In the genomic region with DNA sequence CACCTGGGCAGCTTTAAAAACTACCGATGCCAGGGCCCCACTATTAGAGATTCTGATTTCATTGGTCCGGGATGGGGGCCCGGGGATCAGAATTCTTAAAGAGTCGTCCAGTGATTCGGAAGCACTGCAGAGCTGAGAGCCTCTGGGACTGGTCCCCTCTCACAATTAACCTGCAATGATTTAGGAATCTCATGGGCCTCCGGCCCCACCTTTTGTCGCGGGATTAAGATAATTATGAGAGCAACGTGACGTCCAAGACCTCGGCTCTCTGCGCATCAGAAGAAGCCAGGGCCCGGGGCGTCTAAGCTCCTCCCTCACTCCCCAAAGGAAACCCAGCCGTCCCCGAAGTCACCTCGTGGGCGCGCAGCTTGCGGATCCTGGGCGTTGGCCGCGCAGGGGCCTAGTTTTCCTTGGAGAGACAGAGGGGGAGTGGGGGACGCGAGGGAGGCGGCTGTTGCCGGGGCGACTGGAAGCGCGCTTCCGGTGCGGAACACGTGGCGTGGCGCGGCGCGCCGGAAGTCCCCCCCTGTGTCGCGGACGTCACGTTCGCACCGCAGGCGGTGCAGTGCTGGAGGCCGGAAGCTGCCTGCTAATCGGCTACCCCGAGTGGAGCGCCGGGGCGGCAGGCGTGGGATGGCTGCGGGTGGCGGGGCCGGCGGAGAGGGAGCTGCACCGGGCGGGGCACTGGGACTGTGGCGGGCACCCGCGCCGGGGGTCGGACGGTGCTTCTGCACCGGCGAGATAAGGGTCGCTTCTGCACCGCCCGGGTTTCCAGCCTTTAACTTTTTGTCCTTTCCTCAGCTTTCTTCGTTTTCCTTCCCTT, we compare ENCODE assay signal across 8 cellular contexts. TPM values are rescaled to one million over a fixed set of nuclear protein-coding genes. Genes with fewer than 3 reads are reported as not detected.
A peak's percentile ranks its signal among the peaks of the same experiment; 100 is the strongest.
DNase-seq lines count a peak whose midpoint lies in the region; ATAC-seq and TF ChIP-seq lines count a peak whose summit lies in the region.

A gene with protein sequence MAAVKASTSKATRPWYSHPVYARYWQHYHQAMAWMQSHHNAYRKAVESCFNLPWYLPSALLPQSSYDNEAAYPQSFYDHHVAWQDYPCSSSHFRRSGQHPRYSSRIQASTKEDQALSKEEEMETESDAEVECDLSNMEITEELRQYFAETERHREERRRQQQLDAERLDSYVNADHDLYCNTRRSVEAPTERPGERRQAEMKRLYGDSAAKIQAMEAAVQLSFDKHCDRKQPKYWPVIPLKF (minus strand): TSS at position 468 of the 823 bp plus-strand sequence. CDS start 8,414 bp downstream, outside the sequence.

- peak within 1 kb of the TSS; percentile 85 for H3K4me3 Mint-ChIP-seq in chondrocyte (ENCODE audit: unreplicated experiment)

- TF ChIP-seq CTCF in AG09309 (IDR thresholded peaks at IDR 0.05; ENCODE audit: control insufficient read depth, insufficient read depth, low read depth, low read length, missing control alignments), result no peak
- peak; percentile 18 for TF ChIP-seq CTCF in chondrocyte (IDR thresholded peaks at IDR 0.05)

- no peaks in the 10 kb centered on the region for H3K36me3 Mint-ChIP-seq in chondrocyte (ENCODE audit: low read depth)

- peak; percentile 92 for ATAC-seq in HG03280 (IDR thresholded peaks at IDR 0.05; ENCODE audit: unreplicated experiment)

- H3K4me3 ChIP-seq in AG09309 (ENCODE audit: control insufficient read depth, low read depth, low read length), result peak within 1 kb of the TSS; percentile 71

- in situ Hi-C loops in GM18951 (cut with MboI; ENCODE audit: low sequenced_read_pairs, unreplicated experiment), result loop anchor here (10.0 to 25.0 kb wide), 6 partner anchors 135 to 1208 kb away; partner anchors contain the start of gene TCEANC

- H3K4me1 Mint-ChIP-seq in chondrocyte (ENCODE audit: low read depth), result peaks cover 30% of the 10 kb centered on the region

- H3K9me3 Mint-ChIP-seq in chondrocyte (ENCODE audit: low read depth), result no peaks in the 10 kb centered on the region

- peak; percentile 93 for TF ChIP-seq POLR2A in GM18951 (IDR thresholded peaks at IDR 0.05; ENCODE audit: extremely low read depth, insufficient read depth, insufficient read length)

- no peaks in the 10 kb centered on the region for H3K27me3 Mint-ChIP-seq in chondrocyte (ENCODE audit: low read depth)

- peak within 1 kb of the TSS; percentile 99 for H3K27ac Mint-ChIP-seq in chondrocyte (ENCODE audit: unreplicated experiment)

- DNase-seq in AG09309 (ENCODE audit: low read depth), result peak; percentile 59
- DNase-seq in NCI-H446 treated with DMSO at 0.1 percent for 48 hours (lab: John Stamatoyannopoulos, UW), result peak; percentile 85
- peak; percentile 63 to 84 for DNase-seq in activated CD4-positive, alpha-beta T cell treated with anti-CD3 and anti-CD28 coated beads for 24 hours (ENCODE audit: low read depth in 2 of 2)
- DNase-seq in chondrocyte (ENCODE audit: low spot score), result peak; percentile 91
- peak; percentile 78 for DNase-seq in kidney glomerular epithelial cell (lab: John Stamatoyannopoulos, UW)
- peak; percentile 48 to 56 for DNase-seq in stimulated activated CD4-positive, alpha-beta T cell treated with anti-CD3 and anti-CD28 coated beads, Interleukin-1b, Interleukin-23, amount 100 ng/mL, for 1 hour (ENCODE audit: low read depth in 2 of 2)

RNA-seq across cellular contexts. Expression of the gene that starts here (rescaled TPM):
- total RNA-seq in chondrocyte, result 12.7 to 13.0 TPM (median 12.8 TPM) in 3 replicates

Comparison
In these comparisons a context has a peak if more than half of its experiments do, and no peak if none do; other contexts are left out.
1. Peak in every context shown above with its lines: DNase-seq, ATAC-seq and H3K4me3 ChIP-seq.